1 cellular context compared by ENCODE assay signal in the genomic region with DNA sequence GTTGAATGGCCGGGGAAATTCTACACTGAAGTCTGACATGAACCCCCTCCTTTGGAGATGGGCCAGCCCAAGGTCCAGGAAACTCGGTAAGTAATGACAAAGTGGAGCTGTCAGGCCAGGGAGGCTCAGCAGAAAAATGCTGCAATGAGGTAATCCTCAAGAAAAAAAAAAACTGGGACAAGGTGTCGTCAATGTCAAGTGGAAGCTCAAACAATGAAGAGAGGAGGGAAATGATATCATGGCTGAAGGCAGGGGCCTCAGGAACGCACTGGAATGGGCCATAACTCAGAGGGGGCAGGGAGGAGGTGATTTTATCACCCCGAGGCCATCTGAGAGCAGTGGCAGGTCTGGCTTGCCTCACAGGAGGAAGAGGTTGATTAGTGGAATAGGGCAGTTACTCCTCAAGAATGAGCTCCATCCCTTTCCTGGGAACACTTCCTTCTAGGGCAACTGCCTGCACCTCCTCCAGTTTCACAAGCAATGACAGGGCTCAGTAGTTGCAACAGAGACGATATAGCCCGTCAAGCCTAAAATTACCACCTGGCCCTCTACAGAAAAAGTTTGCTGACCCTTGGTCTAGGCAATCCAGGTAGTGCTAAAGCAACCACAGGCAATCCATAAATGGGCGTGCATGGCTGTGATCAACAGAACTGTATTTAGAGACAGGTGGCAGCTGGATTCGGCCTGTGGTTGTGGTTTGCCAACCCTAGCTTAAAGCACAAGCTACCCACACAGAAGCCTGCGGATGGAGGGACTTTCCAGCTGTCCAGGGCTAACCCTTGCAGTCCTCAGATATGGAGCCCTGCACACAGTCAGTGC.
TF ChIP-seq lines count a peak whose summit lies in the region.

No MANE protein-coding gene starts in this region.

TF ChIP-seq in K562, 482 proteins besides CTCF, POLR2A, EP300 and RAD21 (continued from another document and continues in another):
- TF ChIP-seq, protein P1, sequence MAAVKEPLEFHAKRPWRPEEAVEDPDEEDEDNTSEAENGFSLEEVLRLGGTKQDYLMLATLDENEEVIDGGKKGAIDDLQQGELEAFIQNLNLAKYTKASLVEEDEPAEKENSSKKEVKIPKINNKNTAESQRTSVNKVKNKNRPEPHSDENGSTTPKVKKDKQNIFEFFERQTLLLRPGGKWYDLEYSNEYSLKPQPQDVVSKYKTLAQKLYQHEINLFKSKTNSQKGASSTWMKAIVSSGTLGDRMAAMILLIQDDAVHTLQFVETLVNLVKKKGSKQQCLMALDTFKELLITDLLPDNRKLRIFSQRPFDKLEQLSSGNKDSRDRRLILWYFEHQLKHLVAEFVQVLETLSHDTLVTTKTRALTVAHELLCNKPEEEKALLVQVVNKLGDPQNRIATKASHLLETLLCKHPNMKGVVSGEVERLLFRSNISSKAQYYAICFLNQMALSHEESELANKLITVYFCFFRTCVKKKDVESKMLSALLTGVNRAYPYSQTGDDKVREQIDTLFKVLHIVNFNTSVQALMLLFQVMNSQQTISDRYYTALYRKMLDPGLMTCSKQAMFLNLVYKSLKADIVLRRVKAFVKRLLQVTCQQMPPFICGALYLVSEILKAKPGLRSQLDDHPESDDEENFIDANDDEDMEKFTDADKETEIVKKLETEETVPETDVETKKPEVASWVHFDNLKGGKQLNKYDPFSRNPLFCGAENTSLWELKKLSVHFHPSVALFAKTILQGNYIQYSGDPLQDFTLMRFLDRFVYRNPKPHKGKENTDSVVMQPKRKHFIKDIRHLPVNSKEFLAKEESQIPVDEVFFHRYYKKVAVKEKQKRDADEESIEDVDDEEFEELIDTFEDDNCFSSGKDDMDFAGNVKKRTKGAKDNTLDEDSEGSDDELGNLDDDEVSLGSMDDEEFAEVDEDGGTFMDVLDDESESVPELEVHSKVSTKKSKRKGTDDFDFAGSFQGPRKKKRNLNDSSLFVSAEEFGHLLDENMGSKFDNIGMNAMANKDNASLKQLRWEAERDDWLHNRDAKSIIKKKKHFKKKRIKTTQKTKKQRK (IDR thresholded peaks at IDR 0.05; ENCODE audit: borderline replicate concordance, low read depth, low read length) = no peak
- TF ChIP-seq NEUROD1 (IDR thresholded peaks at IDR 0.05; ENCODE audit: borderline replicate concordance, low read depth, low read length, partially characterized antibody) (no peak), THRAP3 (IDR thresholded peaks at IDR 0.05; ENCODE audit: borderline replicate concordance) (no peak), LCOR (CRISPR knock-in tag; IDR thresholded peaks at IDR 0.05) (no peak), SOX6 (IDR thresholded peaks at IDR 0.05) (peak; percentile 61; the same call in 1 of the 2 replicates), ESRRA (IDR thresholded peaks at IDR 0.05; ENCODE audit: borderline replicate concordance, low read depth) (peak; percentile 32; the same call in 1 of the 2 replicates), RCOR1 (IDR thresholded peaks at IDR 0.05; ENCODE audit: borderline replicate concordance in 1 of 2, low read depth in 2 of 2, low read length in 2 of 2) (peak in 1 of 2 experiments; percentile 6; a peak in 1 of 4 replicates), EP400 (IDR thresholded peaks at IDR 0.05) (peak; percentile 9; the same call in 1 of the 2 replicates), SMARCA4 (IDR thresholded peaks at IDR 0.05) (peak; percentile 50; the same call in 1 of the 2 replicates), CBX1 (IDR thresholded peaks at IDR 0.05; ENCODE audit: low read depth) (no peak), RBM25 (IDR thresholded peaks at IDR 0.05; ENCODE audit: low read depth, low read length, severe bottlenecking) (no peak), TBL1XR1 (IDR thresholded peaks at IDR 0.05; ENCODE audit: low read length in 2 of 2) (no peak), L3MBTL2 (IDR thresholded peaks at IDR 0.05) (peak; percentile 51; the same call in 1 of the 2 replicates), HMG20A (CRISPR knock-in tag; conservative IDR thresholded peaks at IDR 0.05) (no peak), ZNF184 (CRISPR knock-in tag; IDR thresholded peaks at IDR 0.05) (no peak), RAD51 (IDR thresholded peaks at IDR 0.05; ENCODE audit: borderline replicate concordance, low read depth) (no peak), PML (IDR thresholded peaks at IDR 0.05; ENCODE audit: low read length) (no peak), ATF1 (CRISPR knock-in tag; IDR thresholded peaks at IDR 0.05) (no peak), ATF1 (tag; IDR thresholded peaks at IDR 0.05) (no peak), KLF16 (IDR thresholded peaks at IDR 0.05) (0 out of 2 replicates have a peak, but pooled peaks have one; percentile 16), MEF2A (IDR thresholded peaks at IDR 0.05; ENCODE audit: control insufficient read depth, low read depth, low read length) (no peak), CHCHD3 (CRISPR knock-in tag; IDR thresholded peaks at IDR 0.05) (no peak), HMGN3 (IDR thresholded peaks at IDR 0.05; ENCODE audit: borderline replicate concordance, extremely low read depth, insufficient read length, low read depth, low read length) (no peak), DNMT1 (IDR thresholded peaks at IDR 0.05) (no peak), LEF1 (IDR thresholded peaks at IDR 0.05) (peak; percentile 45; the same call in 1 of the 2 replicates), MCM5 (IDR thresholded peaks at IDR 0.05; ENCODE audit: low read depth) (no peak), FOXJ3 (CRISPR knock-in tag; IDR thresholded peaks at IDR 0.05) (no peak), KDM1A (IDR thresholded peaks at IDR 0.05) (no peak), ILK (tag; IDR thresholded peaks at IDR 0.05; ENCODE audit: borderline replicate concordance, low read depth) (no peak), MECOM (CRISPR knock-in tag; IDR thresholded peaks at IDR 0.05) (no peak), RFX5 (IDR thresholded peaks at IDR 0.05; ENCODE audit: low read depth, low read length) (no peak), ZNF561 (CRISPR knock-in tag; conservative IDR thresholded peaks at IDR 0.05) (no peak), TOE1 (IDR thresholded peaks at IDR 0.05; ENCODE audit: borderline replicate concordance) (no peak), TOE1 (CRISPR knock-in tag; IDR thresholded peaks at IDR 0.05; ENCODE audit: borderline replicate concordance, low read depth) (no peak), ZKSCAN8 (CRISPR knock-in tag; IDR thresholded peaks at IDR 0.05) (no peak), SAFB (IDR thresholded peaks at IDR 0.05; ENCODE audit: borderline replicate concordance, low read depth, low read length) (no peak), MCM7 (IDR thresholded peaks at IDR 0.05) (no peak)
- TF ChIP-seq, protein P2, sequence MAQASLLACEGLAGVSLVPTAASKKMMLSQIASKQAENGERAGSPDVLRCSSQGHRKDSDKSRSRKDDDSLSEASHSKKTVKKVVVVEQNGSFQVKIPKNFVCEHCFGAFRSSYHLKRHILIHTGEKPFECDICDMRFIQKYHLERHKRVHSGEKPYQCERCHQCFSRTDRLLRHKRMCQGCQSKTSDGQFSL (CRISPR knock-in tag; IDR thresholded peaks at IDR 0.05) = no peak
- TF ChIP-seq, protein P2 (tag; IDR thresholded peaks at IDR 0.05) = no peak
- TF ChIP-seq, protein P3, sequence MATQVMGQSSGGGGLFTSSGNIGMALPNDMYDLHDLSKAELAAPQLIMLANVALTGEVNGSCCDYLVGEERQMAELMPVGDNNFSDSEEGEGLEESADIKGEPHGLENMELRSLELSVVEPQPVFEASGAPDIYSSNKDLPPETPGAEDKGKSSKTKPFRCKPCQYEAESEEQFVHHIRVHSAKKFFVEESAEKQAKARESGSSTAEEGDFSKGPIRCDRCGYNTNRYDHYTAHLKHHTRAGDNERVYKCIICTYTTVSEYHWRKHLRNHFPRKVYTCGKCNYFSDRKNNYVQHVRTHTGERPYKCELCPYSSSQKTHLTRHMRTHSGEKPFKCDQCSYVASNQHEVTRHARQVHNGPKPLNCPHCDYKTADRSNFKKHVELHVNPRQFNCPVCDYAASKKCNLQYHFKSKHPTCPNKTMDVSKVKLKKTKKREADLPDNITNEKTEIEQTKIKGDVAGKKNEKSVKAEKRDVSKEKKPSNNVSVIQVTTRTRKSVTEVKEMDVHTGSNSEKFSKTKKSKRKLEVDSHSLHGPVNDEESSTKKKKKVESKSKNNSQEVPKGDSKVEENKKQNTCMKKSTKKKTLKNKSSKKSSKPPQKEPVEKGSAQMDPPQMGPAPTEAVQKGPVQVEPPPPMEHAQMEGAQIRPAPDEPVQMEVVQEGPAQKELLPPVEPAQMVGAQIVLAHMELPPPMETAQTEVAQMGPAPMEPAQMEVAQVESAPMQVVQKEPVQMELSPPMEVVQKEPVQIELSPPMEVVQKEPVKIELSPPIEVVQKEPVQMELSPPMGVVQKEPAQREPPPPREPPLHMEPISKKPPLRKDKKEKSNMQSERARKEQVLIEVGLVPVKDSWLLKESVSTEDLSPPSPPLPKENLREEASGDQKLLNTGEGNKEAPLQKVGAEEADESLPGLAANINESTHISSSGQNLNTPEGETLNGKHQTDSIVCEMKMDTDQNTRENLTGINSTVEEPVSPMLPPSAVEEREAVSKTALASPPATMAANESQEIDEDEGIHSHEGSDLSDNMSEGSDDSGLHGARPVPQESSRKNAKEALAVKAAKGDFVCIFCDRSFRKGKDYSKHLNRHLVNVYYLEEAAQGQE (CRISPR knock-in tag; IDR thresholded peaks at IDR 0.05; ENCODE audit: low read depth) = no peak
- TF ChIP-seq, protein P4, sequence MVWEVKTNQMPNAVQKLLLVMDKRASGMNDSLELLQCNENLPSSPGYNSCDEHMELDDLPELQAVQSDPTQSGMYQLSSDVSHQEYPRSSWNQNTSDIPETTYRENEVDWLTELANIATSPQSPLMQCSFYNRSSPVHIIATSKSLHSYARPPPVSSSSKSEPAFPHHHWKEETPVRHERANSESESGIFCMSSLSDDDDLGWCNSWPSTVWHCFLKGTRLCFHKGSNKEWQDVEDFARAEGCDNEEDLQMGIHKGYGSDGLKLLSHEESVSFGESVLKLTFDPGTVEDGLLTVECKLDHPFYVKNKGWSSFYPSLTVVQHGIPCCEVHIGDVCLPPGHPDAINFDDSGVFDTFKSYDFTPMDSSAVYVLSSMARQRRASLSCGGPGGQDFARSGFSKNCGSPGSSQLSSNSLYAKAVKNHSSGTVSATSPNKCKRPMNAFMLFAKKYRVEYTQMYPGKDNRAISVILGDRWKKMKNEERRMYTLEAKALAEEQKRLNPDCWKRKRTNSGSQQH (CRISPR knock-in tag; IDR thresholded peaks at IDR 0.05) = no peak
- TF ChIP-seq, protein P5, sequence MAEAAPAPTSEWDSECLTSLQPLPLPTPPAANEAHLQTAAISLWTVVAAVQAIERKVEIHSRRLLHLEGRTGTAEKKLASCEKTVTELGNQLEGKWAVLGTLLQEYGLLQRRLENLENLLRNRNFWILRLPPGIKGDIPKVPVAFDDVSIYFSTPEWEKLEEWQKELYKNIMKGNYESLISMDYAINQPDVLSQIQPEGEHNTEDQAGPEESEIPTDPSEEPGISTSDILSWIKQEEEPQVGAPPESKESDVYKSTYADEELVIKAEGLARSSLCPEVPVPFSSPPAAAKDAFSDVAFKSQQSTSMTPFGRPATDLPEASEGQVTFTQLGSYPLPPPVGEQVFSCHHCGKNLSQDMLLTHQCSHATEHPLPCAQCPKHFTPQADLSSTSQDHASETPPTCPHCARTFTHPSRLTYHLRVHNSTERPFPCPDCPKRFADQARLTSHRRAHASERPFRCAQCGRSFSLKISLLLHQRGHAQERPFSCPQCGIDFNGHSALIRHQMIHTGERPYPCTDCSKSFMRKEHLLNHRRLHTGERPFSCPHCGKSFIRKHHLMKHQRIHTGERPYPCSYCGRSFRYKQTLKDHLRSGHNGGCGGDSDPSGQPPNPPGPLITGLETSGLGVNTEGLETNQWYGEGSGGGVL (CRISPR knock-in tag; IDR thresholded peaks at IDR 0.05) = no peak
- TF ChIP-seq, protein P6, sequence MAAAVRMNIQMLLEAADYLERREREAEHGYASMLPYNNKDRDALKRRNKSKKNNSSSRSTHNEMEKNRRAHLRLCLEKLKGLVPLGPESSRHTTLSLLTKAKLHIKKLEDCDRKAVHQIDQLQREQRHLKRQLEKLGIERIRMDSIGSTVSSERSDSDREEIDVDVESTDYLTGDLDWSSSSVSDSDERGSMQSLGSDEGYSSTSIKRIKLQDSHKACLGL (CRISPR knock-in tag; IDR thresholded peaks at IDR 0.05; ENCODE audit: borderline replicate concordance, poor library complexity, severe bottlenecking) = no peak
- TF ChIP-seq, protein P7, sequence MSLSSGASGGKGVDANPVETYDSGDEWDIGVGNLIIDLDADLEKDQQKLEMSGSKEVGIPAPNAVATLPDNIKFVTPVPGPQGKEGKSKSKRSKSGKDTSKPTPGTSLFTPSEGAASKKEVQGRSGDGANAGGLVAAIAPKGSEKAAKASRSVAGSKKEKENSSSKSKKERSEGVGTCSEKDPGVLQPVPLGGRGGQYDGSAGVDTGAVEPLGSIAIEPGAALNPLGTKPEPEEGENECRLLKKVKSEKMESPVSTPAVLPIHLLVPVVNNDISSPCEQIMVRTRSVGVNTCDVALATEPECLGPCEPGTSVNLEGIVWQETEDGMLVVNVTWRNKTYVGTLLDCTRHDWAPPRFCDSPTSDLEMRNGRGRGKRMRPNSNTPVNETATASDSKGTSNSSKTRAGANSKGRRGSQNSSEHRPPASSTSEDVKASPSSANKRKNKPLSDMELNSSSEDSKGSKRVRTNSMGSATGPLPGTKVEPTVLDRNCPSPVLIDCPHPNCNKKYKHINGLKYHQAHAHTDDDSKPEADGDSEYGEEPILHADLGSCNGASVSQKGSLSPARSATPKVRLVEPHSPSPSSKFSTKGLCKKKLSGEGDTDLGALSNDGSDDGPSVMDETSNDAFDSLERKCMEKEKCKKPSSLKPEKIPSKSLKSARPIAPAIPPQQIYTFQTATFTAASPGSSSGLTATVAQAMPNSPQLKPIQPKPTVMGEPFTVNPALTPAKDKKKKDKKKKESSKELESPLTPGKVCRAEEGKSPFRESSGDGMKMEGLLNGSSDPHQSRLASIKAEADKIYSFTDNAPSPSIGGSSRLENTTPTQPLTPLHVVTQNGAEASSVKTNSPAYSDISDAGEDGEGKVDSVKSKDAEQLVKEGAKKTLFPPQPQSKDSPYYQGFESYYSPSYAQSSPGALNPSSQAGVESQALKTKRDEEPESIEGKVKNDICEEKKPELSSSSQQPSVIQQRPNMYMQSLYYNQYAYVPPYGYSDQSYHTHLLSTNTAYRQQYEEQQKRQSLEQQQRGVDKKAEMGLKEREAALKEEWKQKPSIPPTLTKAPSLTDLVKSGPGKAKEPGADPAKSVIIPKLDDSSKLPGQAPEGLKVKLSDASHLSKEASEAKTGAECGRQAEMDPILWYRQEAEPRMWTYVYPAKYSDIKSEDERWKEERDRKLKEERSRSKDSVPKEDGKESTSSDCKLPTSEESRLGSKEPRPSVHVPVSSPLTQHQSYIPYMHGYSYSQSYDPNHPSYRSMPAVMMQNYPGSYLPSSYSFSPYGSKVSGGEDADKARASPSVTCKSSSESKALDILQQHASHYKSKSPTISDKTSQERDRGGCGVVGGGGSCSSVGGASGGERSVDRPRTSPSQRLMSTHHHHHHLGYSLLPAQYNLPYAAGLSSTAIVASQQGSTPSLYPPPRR (CRISPR knock-in tag; IDR thresholded peaks at IDR 0.05; ENCODE audit: borderline replicate concordance) = no peak
